ENCODE assay signal across 8 cellular contexts in the genomic region with DNA sequence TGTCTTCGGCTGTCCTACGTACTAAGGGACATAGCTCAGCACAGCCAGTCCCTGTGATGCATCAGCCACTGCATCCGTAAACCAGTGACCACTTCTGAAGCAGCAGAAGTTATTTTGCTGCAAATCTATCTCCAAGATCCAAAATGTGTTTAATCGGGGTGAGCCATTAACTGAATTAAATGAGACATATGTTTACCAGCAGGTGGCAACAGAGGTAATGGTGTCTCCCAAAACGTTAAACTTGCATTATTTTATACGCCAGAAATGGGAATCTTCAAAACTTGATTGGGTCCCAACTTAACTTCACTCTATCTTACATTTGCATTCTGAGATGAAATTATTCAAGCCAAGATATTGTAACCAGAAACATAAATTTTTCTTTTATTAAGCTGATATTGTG.
DNase-seq lines count a peak whose midpoint lies in the region; ATAC-seq and TF ChIP-seq lines count a peak whose summit lies in the region.

No MANE protein-coding gene starts in this region.

- intact Hi-C loops in head of caudate nucleus (cut with DNase I): no loop called here

- no peak overlapping the region for H3K4me3 Mint-ChIP-seq in T-helper 2 cell treated with Interferon-gamma antibody and Interleukin-4, amounts not matched to agents 5 μg/mL and 100 μg/mL, for 36 hours

- DNase-seq in A172 (ENCODE audit: low spot score): peak; percentile 34
- DNase-seq in RPMI8226: peak; percentile 22
- peak; percentile 38 for DNase-seq in iPS-NIHi11 (ENCODE audit: low spot score)
- DNase-seq in stimulated activated naive CD8-positive, alpha-beta T cell treated with anti-CD3 and anti-CD28 coated beads, Interleukin-15, Interleukin-2, amounts not matched to agents 100 U/mL and 50 U/mL, for 24 hours: no peak
- no peak for DNase-seq in activated CD4-positive, alpha-beta T cell treated with anti-CD3 and anti-CD28 coated beads, Interleukin-2, amount 50 U/mL, for 4 hours
- DNase-seq in T-helper 2 cell treated with Interferon-gamma antibody and Interleukin-4, amounts not matched to agents 5 μg/mL and 100 μg/mL, for 36 hours (ENCODE audit: low spot score): no peak
- no peak for DNase-seq in head of caudate nucleus

- no peak for ATAC-seq in stimulated activated naive CD8-positive, alpha-beta T cell treated with anti-CD3 and anti-CD28 coated beads, Interleukin-15, Interleukin-2, amounts not matched to agents 100 U/mL and 50 U/mL, for 24 hours

- peak; percentile 47 for TF ChIP-seq CTCF in GM12873 (IDR thresholded peaks at IDR 0.05; ENCODE audit: insufficient read depth, low read depth, low read length, missing control alignments)

- H3K27ac Mint-ChIP-seq in T-helper 2 cell treated with Interferon-gamma antibody and Interleukin-4, amounts not matched to agents 5 μg/mL and 100 μg/mL, for 36 hours: no peak overlapping the region

- H3K36me3 Mint-ChIP-seq in T-helper 2 cell treated with Interferon-gamma antibody and Interleukin-4, amounts not matched to agents 5 μg/mL and 100 μg/mL, for 36 hours (ENCODE audit: low read depth): no peaks in the 10 kb centered on the region

- no peaks in the 10 kb centered on the region for H3K27me3 Mint-ChIP-seq in T-helper 2 cell treated with Interferon-gamma antibody and Interleukin-4, amounts not matched to agents 5 μg/mL and 100 μg/mL, for 36 hours (ENCODE audit: low read depth)

- peaks cover 2% of the 10 kb centered on the region for H3K4me1 Mint-ChIP-seq in T-helper 2 cell treated with Interferon-gamma antibody and Interleukin-4, amounts not matched to agents 5 μg/mL and 100 μg/mL, for 36 hours (ENCODE audit: low read depth)

- no peaks in the 10 kb centered on the region for H3K9me3 Mint-ChIP-seq in T-helper 2 cell treated with Interferon-gamma antibody and Interleukin-4, amounts not matched to agents 5 μg/mL and 100 μg/mL, for 36 hours

Comparison
In these comparisons a context has a peak if more than half of its experiments do, and no peak if none do; other contexts are left out.
1. DNase-seq: peak in A172 (single experiment), RPMI8226 (single experiment) and iPS-NIHi11 (single experiment); none in stimulated activated naive CD8-positive, alpha-beta T cell treated with anti-CD3 and anti-CD28 coated beads, Interleukin-15, Interleukin-2, amounts not matched to agents 100 U/mL and 50 U/mL, for 24 hours (single experiment), activated CD4-positive, alpha-beta T cell treated with anti-CD3 and anti-CD28 coated beads, Interleukin-2, amount 50 U/mL, for 4 hours (0 of 2), T-helper 2 cell treated with Interferon-gamma antibody and Interleukin-4, amounts not matched to agents 5 μg/mL and 100 μg/mL, for 36 hours (single experiment) and head of caudate nucleus (0 of 42).